ENCODE assay signal across 8 cellular contexts in genomic region chr1:205811660-205812059, GRCh38. TPM values are rescaled to one million over a fixed set of nuclear protein-coding genes. Genes with fewer than 3 reads are reported as not detected.
DNase-seq lines count a peak whose midpoint lies in the region; ATAC-seq and TF ChIP-seq lines count a peak whose summit lies in the region.

No MANE protein-coding gene starts in this region.

- peaks cover 64% of the 10 kb centered on the region for H3K4me1 Mint-ChIP-seq in activated B cell treated with CpG ODN at 0.5 μM for 24 hours

- peaks cover 31% of the 10 kb centered on the region for H3K36me3 Mint-ChIP-seq in activated B cell treated with CpG ODN at 0.5 μM for 24 hours (ENCODE audit: low read depth)

- DNase-seq in HFF-Myc (ENCODE audit: extremely low read depth, low read depth) (no peak), activated B cell treated with CpG ODN at 0.5 μM for 24 hours (no peak), Right ventricle myocardium superior (peak; percentile 75), sigmoid colon (no peak), SKM-1 treated with dmso at 0.1 percent for 144 hours (lab: John Stamatoyannopoulos, UW; ENCODE audit: unreplicated experiment) (no peak)

- H3K27me3 Mint-ChIP-seq in activated B cell treated with CpG ODN at 0.5 μM for 24 hours, result no peaks in the 10 kb centered on the region

- peak overlapping the region; percentile 66 for H3K27ac Mint-ChIP-seq in activated B cell treated with CpG ODN at 0.5 μM for 24 hours

- H3K27me3 ChIP-seq in sigmoid colon, result no peaks in the 10 kb centered on the region

- intact Hi-C loops in activated B cell treated with CpG ODN at 0.5 μM for 24 hours (cut with micrococcal nuclease), result loop anchor here (2.0 to 5.0 kb wide), 2 partner anchors 19 to 106 kb away; no protein-coding TSS in a partner anchor
- intact Hi-C loops in Right ventricle myocardium superior (cut with DNase I), result loop anchor here (5.0 kb wide), 2 partner anchors 106 to 166 kb away; no protein-coding TSS in a partner anchor
- intact Hi-C loops in sigmoid colon (cut with DNase I), result loop anchor here (2.0 kb wide), 2 partner anchors 37 to 63 kb away; partner anchors contain the start of gene RAB29

- no peak for TF ChIP-seq POLR2A in sigmoid colon (IDR thresholded peaks at IDR 0.05)

- no peaks in the 10 kb centered on the region for H3K9me3 ChIP-seq in sigmoid colon

- ATAC-seq in activated B cell treated with CpG ODN at 0.5 μM for 24 hours (ENCODE audit: low read depth) (no peak), Right ventricle myocardium superior (ENCODE audit: poor library complexity) (peak; percentile 54), GM19023 (IDR thresholded peaks at IDR 0.05; ENCODE audit: unreplicated experiment) (no peak), HG02973 (IDR thresholded peaks at IDR 0.05; ENCODE audit: unreplicated experiment) (no peak), GM19035 (IDR thresholded peaks at IDR 0.05; ENCODE audit: unreplicated experiment) (no peak)

- no peaks in the 10 kb centered on the region for H3K9me3 Mint-ChIP-seq in activated B cell treated with CpG ODN at 0.5 μM for 24 hours

- no peak for TF ChIP-seq CTCF in HFF-Myc (IDR thresholded peaks at IDR 0.05; ENCODE audit: low read depth, low read length, missing control alignments)
- no peak for TF ChIP-seq CTCF in activated B cell treated with CpG ODN at 0.5 μM for 24 hours (IDR thresholded peaks at IDR 0.05)
- TF ChIP-seq CTCF in sigmoid colon (IDR thresholded peaks at IDR 0.05), result no peak

- POLR2A ChIA-PET in activated B cell treated with CpG ODN at 0.5 μM for 24 hours (lab: Charles Lee), result interaction anchor here (0.9 to 4.9 kb wide), 8 partner anchors 15 to 180 kb away, joined by 3 to 40 read pairs (median 6); partner anchors contain the start of genes ELK4, PM20D1 and RAB29

- H3K36me3 ChIP-seq in sigmoid colon, result peaks cover 0 to 14% (median 0%) of the 10 kb centered on the region in 4 donors

- H3K4me3 Mint-ChIP-seq in activated B cell treated with CpG ODN at 0.5 μM for 24 hours, result peak overlapping the region; percentile 95

- WGBS in sigmoid colon, 2 donors, result 72 to 81% methylated on average over 5 of the region's 5 CpGs

- H3K27ac ChIP-seq in sigmoid colon, result peak overlapping the region; percentile 86 to 96 (median 94)

- H3K4me3 ChIP-seq in HFF-Myc (replicated peaks; ENCODE audit: low read depth, low read length) (peak overlapping the region; percentile 73), sigmoid colon (peak overlapping the region; percentile 10 to 95 (median 80))

- CTCF ChIA-PET in activated B cell treated with CpG ODN at 0.5 μM for 24 hours (lab: Charles Lee), result interaction anchor here (1.0 to 2.4 kb wide), 3 partner anchors 17 to 166 kb away, joined by 3 to 6 read pairs (median 6); no protein-coding TSS in a partner anchor

- TF ChIP-seq EP300 in sigmoid colon (IDR thresholded peaks at IDR 0.05), result no peak

- peaks cover 0 to 56% (median 48%) of the 10 kb centered on the region in 4 donors for H3K4me1 ChIP-seq in sigmoid colon

RNA-seq across cellular contexts. Expression of gene SLC41A1, which starts 1.3 kb away (rescaled TPM):
- total RNA-seq in activated B cell treated with CpG ODN at 0.5 μM for 24 hours (31.2 and 32.4 TPM in 2 replicates), Right ventricle myocardium superior (465 TPM), sigmoid colon (10 to 100 TPM; 11.4 to 46.3 (median 14.8) TPM)
- 1 to 10 TPM; 1.8 to 7.9 (median 2.3) TPM for polyA plus RNA-seq in sigmoid colon

RNA-seq across cellular contexts. Expression of gene RAB29, which starts 36.4 kb away (rescaled TPM):
- total RNA-seq in activated B cell treated with CpG ODN at 0.5 μM for 24 hours, result 149 and 156 TPM in 2 replicates
- total RNA-seq in Right ventricle myocardium superior, result 15.0 TPM
- total RNA-seq in sigmoid colon, result 10 to 100 TPM; 19.8 to 28.5 (median 23.2) TPM
- polyA plus RNA-seq in sigmoid colon, result 10 to 100 TPM in 1 of 3 donors, 1 to 10 TPM in 2; 6.9 to 18.1 (median 8.4) TPM

RNA-seq across cellular contexts. Expression of gene PM20D1, which starts 38.3 kb away (rescaled TPM):
- total RNA-seq in activated B cell treated with CpG ODN at 0.5 μM for 24 hours (1.2 and 2.1 TPM in 2 replicates), Right ventricle myocardium superior (1.9 TPM), sigmoid colon (under 1 TPM in 1 of 4 donors, not detected in 3; 0.36 TPM)
- under 1 TPM in 1 of 3 donors, not detected in 2; 0.19 TPM for polyA plus RNA-seq in sigmoid colon
